Comparison of ENCODE assay signal across 19 cellular contexts in genomic region chr6:105482956-105483355, GRCh38.
DNase-seq lines count a peak whose midpoint lies in the region; ATAC-seq, FAIRE-seq and TF ChIP-seq lines count a peak whose summit lies in the region.
"Had no signal": no experiment of that assay in that cellular context is flagged by ENCODE, and none has a peak within 500 bp of the region (broad histone marks: within the 10 kb centered on the region; RNA-seq: fewer than 3 reads in every experiment).

No MANE protein-coding gene starts in this region.

- CTCF ChIA-PET in HEK293T (lab: Yijun Ruan, JAX) (no interaction called here), RWPE1 (lab: Yijun Ruan, JAX) (interaction anchor here (0.6 to 1.6 kb wide), 4 partner anchors 52 to 722 kb away, joined by 3 to 12 read pairs (median 6); partner anchors contain the start of gene PRDM1)

- H3K4me3 ChIP-seq in CD4-positive, CD25-positive, alpha-beta regulatory T cell (ENCODE audit: low read depth, low read length) = peak overlapping the region; percentile 62
- H3K4me3 ChIP-seq: suprapubic skin had no signal

- H3K4me3 Mint-ChIP-seq in CD4-positive, CD25-positive, alpha-beta regulatory T cell = peak overlapping the region in 2 of 4 donors; percentile 62 to 77
- peak overlapping the region; percentile 75; the same call in 1 of the 2 replicates for H3K4me3 Mint-ChIP-seq in HFFc6
- H3K4me3 Mint-ChIP-seq in natural killer cell treated with Interleukin-12 subunit alpha and Interleukin-12 subunit beta and Interleukin-15 and Interleukin-18, amount 100 ng/mL, for 72 hours = peak overlapping the region; percentile 83
- H3K4me3 Mint-ChIP-seq: activated B cell treated with CpG ODN at 0.5 μM for 24 hours, endodermal cell, memory B cell had no signal

- ATAC-seq in CD4-positive, CD25-positive, alpha-beta regulatory T cell (ENCODE audit: low read depth in 2 of 2) = no peak
- ATAC-seq in natural killer cell treated with Interleukin-12 subunit alpha and Interleukin-12 subunit beta and Interleukin-15 and Interleukin-18, amount 100 ng/mL, for 72 hours = no peak
- ATAC-seq: naive thymus-derived CD8-positive, alpha-beta T cell had no signal

- TF ChIP-seq CTCF in HFFc6 (IDR thresholded peaks at IDR 0.05) (no peak), RWPE1 (conservative IDR thresholded peaks at IDR 0.05; ENCODE audit: low read depth) (no peak), GM13976 (IDR thresholded peaks at IDR 0.05; ENCODE audit: borderline replicate concordance, control extremely low read depth, extremely low read depth, insufficient read depth, missing control alignments) (no peak)

- peaks cover 0 to 1% (median 0%) of the 10 kb centered on the region in 7 donors for H3K9me3 Mint-ChIP-seq in CD4-positive, CD25-positive, alpha-beta regulatory T cell
- H3K9me3 Mint-ChIP-seq in HFFc6 = no peaks in the 10 kb centered on the region
- H3K9me3 Mint-ChIP-seq in natural killer cell treated with Interleukin-12 subunit alpha and Interleukin-12 subunit beta and Interleukin-15 and Interleukin-18, amount 100 ng/mL, for 72 hours = no peaks in the 10 kb centered on the region
- H3K9me3 Mint-ChIP-seq: activated B cell treated with CpG ODN at 0.5 μM for 24 hours; endodermal cell; memory B cell; naive thymus-derived CD8-positive, alpha-beta T cell had no signal

- H3K9me3 ChIP-seq in CD4-positive, CD25-positive, alpha-beta regulatory T cell (ENCODE audit: control insufficient read depth in 2 of 2, low read length in 2 of 2) = no peaks in the 10 kb centered on the region
- H3K9me3 ChIP-seq: suprapubic skin had no signal

- H3K36me3 Mint-ChIP-seq in CD4-positive, CD25-positive, alpha-beta regulatory T cell = no peaks in the 10 kb centered on the region
- no peaks in the 10 kb centered on the region for H3K36me3 Mint-ChIP-seq in HFFc6 (ENCODE audit: low read depth)
- H3K36me3 Mint-ChIP-seq in natural killer cell treated with Interleukin-12 subunit alpha and Interleukin-12 subunit beta and Interleukin-15 and Interleukin-18, amount 100 ng/mL, for 72 hours = peaks cover 6% of the 10 kb centered on the region
- H3K36me3 Mint-ChIP-seq: memory B cell; naive thymus-derived CD8-positive, alpha-beta T cell had no signal

- peaks cover 11 to 39% (median 23%) of the 10 kb centered on the region in 4 donors for H3K4me1 Mint-ChIP-seq in CD4-positive, CD25-positive, alpha-beta regulatory T cell
- peaks cover 42% of the 10 kb centered on the region for H3K4me1 Mint-ChIP-seq in HFFc6 (ENCODE audit: low read depth)
- peaks cover 36 to 48% of the 10 kb centered on the region in 2 donors for H3K4me1 Mint-ChIP-seq in natural killer cell treated with Interleukin-12 subunit alpha and Interleukin-12 subunit beta and Interleukin-15 and Interleukin-18, amount 100 ng/mL, for 72 hours (ENCODE audit: low read depth in 2 of 2)

- H3K36me3 ChIP-seq in CD4-positive, CD25-positive, alpha-beta regulatory T cell (ENCODE audit: control insufficient read depth, insufficient read depth, low read length) = no peaks in the 10 kb centered on the region
- H3K36me3 ChIP-seq: suprapubic skin had no signal

- H3K27ac Mint-ChIP-seq in CD4-positive, CD25-positive, alpha-beta regulatory T cell = peak overlapping the region in 2 of 3 donors; percentile 31 to 52
- H3K27ac Mint-ChIP-seq in HFFc6 = peak overlapping the region; percentile 39; the same call in 1 of the 2 replicates
- H3K27ac Mint-ChIP-seq in natural killer cell treated with Interleukin-12 subunit alpha and Interleukin-12 subunit beta and Interleukin-15 and Interleukin-18, amount 100 ng/mL, for 72 hours = peak overlapping the region; percentile 74 to 77
- H3K27ac Mint-ChIP-seq: activated B cell treated with CpG ODN at 0.5 μM for 24 hours, endodermal cell, memory B cell had no signal

- no peak for TF ChIP-seq POLR2A in erythroblast (IDR thresholded peaks at IDR 0.05; ENCODE audit: low read length)

- peak overlapping the region; percentile 19 for H3K27ac ChIP-seq in CD4-positive, CD25-positive, alpha-beta regulatory T cell (ENCODE audit: insufficient read depth, low read length, poor library complexity, severe bottlenecking)
- H3K27ac ChIP-seq in RWPE1 = no peak overlapping the region
- H3K27ac ChIP-seq: suprapubic skin had no signal

- H3K27me3 ChIP-seq in CD4-positive, CD25-positive, alpha-beta regulatory T cell (ENCODE audit: control insufficient read depth, insufficient read depth, low read length) = no peaks in the 10 kb centered on the region
- H3K27me3 ChIP-seq: suprapubic skin had no signal

- in situ Hi-C loops in GM13976 (cut with MboI; ENCODE audit: low sequenced_read_pairs, unreplicated experiment) = loop anchor here (10.0 to 25.0 kb wide), 2 partner anchors 262 to 604 kb away; partner anchors contain the start of gene PRDM1

- peak; percentile 69 for FAIRE-seq in TTC549 (lab: Jason Lieb, UNC)
- FAIRE-seq: HTR-8/SVneo had no signal

- H3K4me1 ChIP-seq in CD4-positive, CD25-positive, alpha-beta regulatory T cell (ENCODE audit: control insufficient read depth, insufficient read depth, low read length, poor library complexity, severe bottlenecking) = peaks cover 27% of the 10 kb centered on the region

- no peak for DNase-seq in CD4-positive, CD25-positive, alpha-beta regulatory T cell
- DNase-seq in HFFc6 (no peak), erythroblast (lab: John Stamatoyannopoulos, UW) (no peak), HEK293T (ENCODE audit: extremely low spot score) (no peak), RWPE1 (ENCODE audit: low spot score) (no peak), GM13976 (ENCODE audit: low spot score) (no peak)
- no peak for DNase-seq in natural killer cell treated with Interleukin-12 subunit alpha and Interleukin-12 subunit beta and Interleukin-15 and Interleukin-18, amount 100 ng/mL, for 72 hours (ENCODE audit: low spot score)
- DNase-seq: activated B cell treated with CpG ODN at 0.5 μM for 24 hours; activated effector memory CD4-positive, alpha-beta T cell treated with Interleukin-2 at 50 U/mL for 16 hours; DMS153; endodermal cell; hippocampal formation; naive thymus-derived CD8-positive, alpha-beta T cell; NCI-H1417 treated with DMSO at 0.1 percent for 48 hours; NCI-H2171 treated with DMSO at 0.1 percent for 48 hours had no signal

- POLR2A ChIA-PET in HEK293T (lab: Yijun Ruan, JAX) = no interaction called here
- POLR2A ChIA-PET in RWPE1 (lab: Yijun Ruan, JAX; ENCODE audit: low non-redundant PET) = no interaction called here

- peaks cover 4% of the 10 kb centered on the region for H3K27me3 Mint-ChIP-seq in CD4-positive, CD25-positive, alpha-beta regulatory T cell
- no peaks in the 10 kb centered on the region; the same call in 1 of the 2 replicates for H3K27me3 Mint-ChIP-seq in HFFc6 (ENCODE audit: insufficient read depth)
- H3K27me3 Mint-ChIP-seq in natural killer cell treated with Interleukin-12 subunit alpha and Interleukin-12 subunit beta and Interleukin-15 and Interleukin-18, amount 100 ng/mL, for 72 hours = peaks cover 0 to 3% of the 10 kb centered on the region in 2 donors

TF ChIP-seq in HEK293T, 16 proteins besides CTCF, POLR2A, EP300 and RAD21:
- no peak for TF ChIP-seq SP1 (IDR thresholded peaks at IDR 0.05)
- TF ChIP-seq ELF4 (IDR thresholded peaks at IDR 0.05) = no peak
- no peak for TF ChIP-seq TARDBP (IDR thresholded peaks at IDR 0.05)
- TF ChIP-seq BHLHE40 (IDR thresholded peaks at IDR 0.05; ENCODE audit: borderline replicate concordance) = no peak
- no peak for TF ChIP-seq LEF1 (IDR thresholded peaks at IDR 0.05; ENCODE audit: borderline replicate concordance)
- TF ChIP-seq L3MBTL2 (conservative IDR thresholded peaks at IDR 0.05) = no peak
- TF ChIP-seq HDGF (IDR thresholded peaks at IDR 0.05; ENCODE audit: borderline replicate concordance) = no peak
- no peak for TF ChIP-seq ZNF384 (IDR thresholded peaks at IDR 0.05)
- TF ChIP-seq ARNT (IDR thresholded peaks at IDR 0.05) = no peak
- no peak for TF ChIP-seq CTBP1 (IDR thresholded peaks at IDR 0.05; ENCODE audit: borderline replicate concordance)
- TF ChIP-seq FOXA1 (IDR thresholded peaks at IDR 0.05) = no peak
- TF ChIP-seq, protein P1, sequence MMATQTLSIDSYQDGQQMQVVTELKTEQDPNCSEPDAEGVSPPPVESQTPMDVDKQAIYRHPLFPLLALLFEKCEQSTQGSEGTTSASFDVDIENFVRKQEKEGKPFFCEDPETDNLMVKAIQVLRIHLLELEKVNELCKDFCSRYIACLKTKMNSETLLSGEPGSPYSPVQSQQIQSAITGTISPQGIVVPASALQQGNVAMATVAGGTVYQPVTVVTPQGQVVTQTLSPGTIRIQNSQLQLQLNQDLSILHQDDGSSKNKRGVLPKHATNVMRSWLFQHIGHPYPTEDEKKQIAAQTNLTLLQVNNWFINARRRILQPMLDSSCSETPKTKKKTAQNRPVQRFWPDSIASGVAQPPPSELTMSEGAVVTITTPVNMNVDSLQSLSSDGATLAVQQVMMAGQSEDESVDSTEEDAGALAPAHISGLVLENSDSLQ (IDR thresholded peaks at IDR 0.05) = no peak
- TF ChIP-seq SUZ12 (IDR thresholded peaks at IDR 0.05) = no peak
- TF ChIP-seq FOXM1 (IDR thresholded peaks at IDR 0.05; ENCODE audit: borderline replicate concordance) = no peak
